Comparison of ENCODE assay signal across 18 cellular contexts in genomic region chr4:24922988-24923387, GRCh38.
"Had no signal": no experiment of that assay in that cellular context is flagged by ENCODE, and none has a peak within 500 bp of the region (broad histone marks: within the 10 kb centered on the region; RNA-seq: fewer than 3 reads in every experiment).

No MANE protein-coding gene starts in this region.

- DNase-seq: effector CD8-positive, alpha-beta T cell; effector memory CD8-positive, alpha-beta T cell; endodermal cell; erythroblast; esophagus squamous epithelium; foreskin melanocyte; gastrocnemius medialis; glutamatergic neuron; head of caudate nucleus; heart right ventricle; hippocampal formation; left colon; left lung; left ventricle myocardium superior; lower lobe of right lung; midbrain had no signal

- H3K36me3 ChIP-seq: esophagus squamous epithelium, gastrocnemius medialis, heart right ventricle, left lung, lower lobe of right lung had no signal

- H3K4me3 ChIP-seq: coronary artery, esophagus squamous epithelium, gastrocnemius medialis, heart right ventricle, left lung, lower lobe of right lung had no signal

- ATAC-seq: effector memory CD8-positive, alpha-beta T cell; gastrocnemius medialis; heart right ventricle; left colon; left ventricle myocardium superior; lower lobe of right lung had no signal

- H3K4me1 ChIP-seq: gastrocnemius medialis, left lung, lower lobe of right lung had no signal

- H3K27ac ChIP-seq: coronary artery, epithelial cell of prostate, esophagus squamous epithelium, gastrocnemius medialis, heart right ventricle, left lung, lower lobe of right lung had no signal

- H3K27me3 ChIP-seq: gastrocnemius medialis, heart right ventricle, left lung had no signal

- H3K9me3 ChIP-seq: gastrocnemius medialis had no signal
